In the genomic region with DNA sequence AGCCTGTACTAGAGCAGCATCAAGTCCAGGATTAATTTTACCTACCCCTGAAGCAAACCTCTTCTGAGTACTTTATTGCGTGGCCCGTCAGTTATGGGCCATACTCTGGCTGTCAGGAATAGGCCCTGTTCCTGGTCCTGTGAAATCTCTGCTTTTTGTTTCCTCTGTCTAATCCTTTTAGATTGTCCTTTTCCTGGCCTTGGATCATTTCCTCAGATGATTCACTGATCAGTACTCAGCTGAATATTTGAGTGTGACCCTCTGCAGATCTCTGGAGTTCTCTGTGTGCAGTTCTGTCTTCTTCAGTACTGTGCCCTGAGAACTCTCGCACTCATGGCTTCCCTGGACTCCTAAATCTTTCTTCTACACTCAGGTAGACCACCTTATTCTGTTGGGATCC, we compare ENCODE assay signal across 2 cellular contexts.
TF ChIP-seq lines count a peak whose summit lies in the region.

No MANE protein-coding gene starts in this region.

TF ChIP-seq in IMR-90, 13 proteins besides CTCF, POLR2A, EP300 and RAD21 (continued from another document):
- TF ChIP-seq, protein P1, sequence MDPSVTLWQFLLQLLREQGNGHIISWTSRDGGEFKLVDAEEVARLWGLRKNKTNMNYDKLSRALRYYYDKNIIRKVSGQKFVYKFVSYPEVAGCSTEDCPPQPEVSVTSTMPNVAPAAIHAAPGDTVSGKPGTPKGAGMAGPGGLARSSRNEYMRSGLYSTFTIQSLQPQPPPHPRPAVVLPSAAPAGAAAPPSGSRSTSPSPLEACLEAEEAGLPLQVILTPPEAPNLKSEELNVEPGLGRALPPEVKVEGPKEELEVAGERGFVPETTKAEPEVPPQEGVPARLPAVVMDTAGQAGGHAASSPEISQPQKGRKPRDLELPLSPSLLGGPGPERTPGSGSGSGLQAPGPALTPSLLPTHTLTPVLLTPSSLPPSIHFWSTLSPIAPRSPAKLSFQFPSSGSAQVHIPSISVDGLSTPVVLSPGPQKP (IDR thresholded peaks at IDR 0.05; ENCODE audit: borderline replicate concordance, low read depth, low read length): no peak
- TF ChIP-seq MXI1 (IDR thresholded peaks at IDR 0.05; ENCODE audit: borderline replicate concordance, low read depth, low read length): no peak
- TF ChIP-seq SMC3 (IDR thresholded peaks at IDR 0.05; ENCODE audit: low read depth, low read length): no peak
- no peak for TF ChIP-seq BHLHE40 (IDR thresholded peaks at IDR 0.05; ENCODE audit: low read depth, low read length)
- no peak for TF ChIP-seq RCOR1 (IDR thresholded peaks at IDR 0.05; ENCODE audit: insufficient replicate concordance, low read length)
- no peak for TF ChIP-seq NFE2L2 (IDR thresholded peaks at IDR 0.05; ENCODE audit: low read depth, low read length)
- TF ChIP-seq, protein P2, sequence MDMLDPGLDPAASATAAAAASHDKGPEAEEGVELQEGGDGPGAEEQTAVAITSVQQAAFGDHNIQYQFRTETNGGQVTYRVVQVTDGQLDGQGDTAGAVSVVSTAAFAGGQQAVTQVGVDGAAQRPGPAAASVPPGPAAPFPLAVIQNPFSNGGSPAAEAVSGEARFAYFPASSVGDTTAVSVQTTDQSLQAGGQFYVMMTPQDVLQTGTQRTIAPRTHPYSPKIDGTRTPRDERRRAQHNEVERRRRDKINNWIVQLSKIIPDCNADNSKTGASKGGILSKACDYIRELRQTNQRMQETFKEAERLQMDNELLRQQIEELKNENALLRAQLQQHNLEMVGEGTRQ (IDR thresholded peaks at IDR 0.05; ENCODE audit: low read depth, low read length): no peak
- TF ChIP-seq MAZ (IDR thresholded peaks at IDR 0.05; ENCODE audit: borderline replicate concordance, low read depth, low read length): no peak
- TF ChIP-seq CHD1 (IDR thresholded peaks at IDR 0.05; ENCODE audit: low read depth, low read length): no peak
- TF ChIP-seq CEBPB (IDR thresholded peaks at IDR 0.05; ENCODE audit: low read depth, low read length): no peak
- no peak for TF ChIP-seq MAFK (IDR thresholded peaks at IDR 0.05; ENCODE audit: low read depth, low read length)
TF ChIP-seq in IMR-90: peak in this region for 0.

TF ChIP-seq in endothelial cell of umbilical vein, 7 proteins besides CTCF, POLR2A, EP300 and RAD21 (continued from another document):
- peak; percentile 32 for TF ChIP-seq JUN (IDR thresholded peaks at IDR 0.05; ENCODE audit: borderline replicate concordance, insufficient read depth, insufficient read length, low read depth)
- TF ChIP-seq, protein P3, sequence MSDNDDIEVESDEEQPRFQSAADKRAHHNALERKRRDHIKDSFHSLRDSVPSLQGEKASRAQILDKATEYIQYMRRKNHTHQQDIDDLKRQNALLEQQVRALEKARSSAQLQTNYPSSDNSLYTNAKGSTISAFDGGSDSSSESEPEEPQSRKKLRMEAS (IDR thresholded peaks at IDR 0.05; ENCODE audit: insufficient read depth, insufficient read length): no peak
